ENCODE assay signal across 9 cellular contexts in the genomic region with DNA sequence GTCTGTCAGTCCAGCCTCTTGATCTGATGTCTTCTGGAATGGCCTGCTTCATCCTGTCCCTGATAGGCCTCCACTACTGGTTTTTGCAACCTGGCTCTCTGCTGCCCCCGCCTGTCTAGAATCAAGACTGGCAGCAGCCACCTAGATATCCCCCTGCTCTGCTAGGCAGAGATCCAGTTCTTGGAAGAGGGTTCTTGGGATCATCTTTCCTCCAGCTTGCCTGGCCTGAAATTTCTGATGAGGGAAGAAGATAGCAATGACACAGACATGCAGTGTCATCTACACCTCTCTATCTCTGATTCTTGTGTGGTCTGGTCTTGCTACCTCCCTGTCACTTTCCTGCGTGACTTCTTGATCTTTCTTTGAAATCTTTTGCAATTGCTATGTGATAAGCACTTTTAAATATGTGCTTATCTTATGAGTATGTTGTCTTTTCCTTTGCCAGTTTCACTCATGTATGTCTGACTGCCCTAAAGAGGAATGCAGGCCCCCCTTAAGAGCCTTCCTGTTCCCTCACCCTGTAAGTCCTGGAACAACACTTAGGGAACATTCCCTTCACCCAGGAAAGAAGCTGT. TPM values are rescaled to one million over a fixed set of nuclear protein-coding genes. Genes with fewer than 3 reads are reported as not detected.
DNase-seq lines count a peak whose midpoint lies in the region; ATAC-seq, FAIRE-seq and TF ChIP-seq lines count a peak whose summit lies in the region.
"Had no signal": no experiment of that assay in that cellular context is flagged by ENCODE, and none has a peak within 500 bp of the region (broad histone marks: within the 10 kb centered on the region; RNA-seq: fewer than 3 reads in every experiment).

No MANE protein-coding gene starts in this region.

- H3K4me3 Mint-ChIP-seq in MCF 10A (ENCODE audit: unreplicated experiment), result no peak overlapping the region

- DNase-seq in NCI-H1436 (lab: John Stamatoyannopoulos, UW) (peak; percentile 24), NCI-H1436 treated with DMSO at 0.1 percent for 48 hours (lab: John Stamatoyannopoulos, UW) (no peak), NCI-H146 (lab: John Stamatoyannopoulos, UW) (peak; percentile 35), MCF 10A (ENCODE audit: unreplicated experiment) (peak; percentile 67), kidney (peak; percentile 76)
- peak; percentile 55 to 66 for DNase-seq in stimulated activated CD4-positive, alpha-beta T cell treated with anti-CD3 and anti-CD28 coated beads, Interleukin-1b, Interleukin-23, amount 100 ng/mL, for 4 hours (ENCODE audit: low read depth in 2 of 2)

- ATAC-seq in GM19397 (IDR thresholded peaks at IDR 0.05; ENCODE audit: unreplicated experiment), result no peak

- H3K4me3 ChIP-seq in kidney (ENCODE audit: low read length in 2 of 2), result no peak overlapping the region

- peaks cover 20% of the 10 kb centered on the region for H3K36me3 Mint-ChIP-seq in MCF 10A (ENCODE audit: insufficient read depth, unreplicated experiment)

- no peak overlapping the region for H3K9ac ChIP-seq in kidney (ENCODE audit: low read length in 2 of 2)

- TF ChIP-seq CTCF in VCaP (conservative IDR thresholded peaks at IDR 0.05) (peak; percentile 81), MCF 10A (IDR thresholded peaks at IDR 0.05; ENCODE audit: unreplicated experiment) (peak; percentile 62), kidney (IDR thresholded peaks at IDR 0.05; ENCODE audit: borderline replicate concordance, extremely low read depth, insufficient read depth) (peak; percentile 73)

- H3K27ac ChIP-seq in VCaP (no peak overlapping the region), kidney (ENCODE audit: low read depth in 2 of 2, low read length in 2 of 2) (peak overlapping the region in 1 of 2 donors; percentile 20)

- no peak for FAIRE-seq in kidney (lab: Jason Lieb, UNC)

- CTCF ChIA-PET in MCF 10A (lab: Yijun Ruan, JAX), result interaction anchor here (0.6 to 1.9 kb wide), 22 partner anchors 9 to 948 kb away, joined by 3 to 8 read pairs (median 3); partner anchors contain the start of gene TSNAXIP1

- no TSS peak for BruUV-seq in MCF 10A (replicated peaks; lab: Mats Ljungman, UMichigan)

- intact Hi-C loops in MCF 10A (cut with micrococcal nuclease) (loop anchor here (2.0 kb wide), 1 partner anchor 164 kb away; no protein-coding TSS in a partner anchor), kidney (cut with DNase I) (no loop called here)

- H3K9me3 Mint-ChIP-seq in MCF 10A (ENCODE audit: unreplicated experiment), result no peaks in the 10 kb centered on the region

- no peak overlapping the region for H3K27ac Mint-ChIP-seq in MCF 10A (ENCODE audit: low read depth, unreplicated experiment)

- peaks cover 11% of the 10 kb centered on the region for H3K4me1 Mint-ChIP-seq in MCF 10A (ENCODE audit: insufficient read depth, unreplicated experiment)

- H3K4me1 ChIP-seq in kidney (ENCODE audit: control insufficient read depth in 1 of 2, insufficient read depth in 1 of 2, low read depth in 1 of 2, low read length in 2 of 2), result peaks cover 4 to 13% of the 10 kb centered on the region in 2 donors

- H3K27me3 Mint-ChIP-seq in MCF 10A (ENCODE audit: insufficient read depth, unreplicated experiment), result no peaks in the 10 kb centered on the region

- POLR2A ChIA-PET in MCF 10A (lab: Yijun Ruan, JAX), result interaction anchor here (0.6 to 2.0 kb wide), 3 partner anchors 19 to 873 kb away, joined by 3 to 11 read pairs (median 4); partner anchors contain the start of gene NFATC3

- peaks cover 0 to 6% of the 10 kb centered on the region in 2 donors for H3K36me3 ChIP-seq in kidney (ENCODE audit: control insufficient read depth in 1 of 2, insufficient read depth in 2 of 2, low read length in 2 of 2)

- H3K9me3 ChIP-seq in kidney (ENCODE audit: control insufficient read depth in 1 of 2, low read length in 2 of 2), result no peaks in the 10 kb centered on the region

RNA-seq across cellular contexts. Expression of gene NFATC3, which starts 20.3 kb away (rescaled TPM):
- 18.5 and 24.1 TPM in 2 replicates for total RNA-seq in MCF 10A (2022)
- total RNA-seq in kidney, result 37.7 TPM
- polyA plus RNA-seq in kidney (ENCODE audit: insufficient read depth, low read depth, low replicate concordance), result 15.0 TPM

RNA-seq across cellular contexts. Expression of gene DUS2, which starts 41.8 kb away (rescaled TPM):
- 24.2 and 26.4 TPM in 2 replicates for total RNA-seq in MCF 10A (2022)
- total RNA-seq in kidney, result 12.5 TPM
- 12.1 TPM for polyA plus RNA-seq in kidney (ENCODE audit: insufficient read depth, low read depth, low replicate concordance)

RNA-seq across cellular contexts. Expression of gene DDX28, which starts 41.8 kb away (rescaled TPM):
- total RNA-seq in MCF 10A (2022), result 9.3 and 11.7 TPM in 2 replicates
- 10.6 TPM for total RNA-seq in kidney
- polyA plus RNA-seq in kidney (ENCODE audit: insufficient read depth, low read depth, low replicate concordance), result 13.1 TPM

RNA-seq across cellular contexts. Expression of gene DPEP2NB, which starts 49.2 kb away (rescaled TPM):
- total RNA-seq in MCF 10A (2022) (not detected in 2 replicates), kidney (not detected)
- polyA plus RNA-seq in kidney (ENCODE audit: insufficient read depth, low read depth, low replicate concordance), result not detected
- total RNA-seq: pulmonary artery endothelial cell had no signal
